In genomic region chr1:31651766-31652165, GRCh38 we compare ENCODE assay signal across 26 cellular contexts. TPM values are rescaled to one million over a fixed set of nuclear protein-coding genes. Genes with fewer than 3 reads are reported as not detected.
DNase-seq lines count a peak whose midpoint lies in the region; ATAC-seq and TF ChIP-seq lines count a peak whose summit lies in the region.
"Had no signal": no experiment of that assay in that cellular context is flagged by ENCODE, and none has a peak within 500 bp of the region (broad histone marks: within the 10 kb centered on the region; RNA-seq: fewer than 3 reads in every experiment).

No MANE protein-coding gene starts in this region.

- no peak overlapping the region for H3K4me3 ChIP-seq in prostate gland
- no peak overlapping the region for H3K4me3 ChIP-seq in thyroid gland (replicated peaks in 1 of 3)
- no peak overlapping the region for H3K4me3 ChIP-seq in vagina
- H3K4me3 ChIP-seq: BLaER1, Peyer's patch, SJCRH30 had no signal

- intact Hi-C loops in prostate gland (cut with DNase I): no loop called here
- intact Hi-C loops in thyroid gland (cut with DNase I): no loop called here
- intact Hi-C loops in vagina (cut with DNase I): no loop called here

- DNase-seq in DMS79 treated with DMSO at 0.1 percent for 48 hours (lab: John Stamatoyannopoulos, UW) (peak; percentile 17), DMS79 (lab: John Stamatoyannopoulos, UW) (no peak), kidney tubule cell (ENCODE audit: low spot score) (peak; percentile 22), prostate gland (ENCODE audit: low spot score) (no peak), thyroid gland (peak; percentile 95 to 96), vagina (ENCODE audit: extremely low spot score in 2 of 2) (no peak)
- DNase-seq in stimulated activated naive CD8-positive, alpha-beta T cell treated with anti-CD3 and anti-CD28 coated beads, Interleukin-15, amount 100 ng/mL, for 72 hours: no peak
- DNase-seq in activated naive CD4-positive, alpha-beta T cell (lab: John Stamatoyannopoulos, UW): no peak
- DNase-seq: ACHN; CD4-positive, alpha-beta T cell; COR-L47; NCI-H1105; NCI-H146; NCI-H2029; NCI-H345; NCI-H524; NCI-H774; NK-92 treated with Interleukin-12 subunit alpha and Interleukin-12 subunit beta, amount 100 ng/mL, for 24 hours; Peyer's patch; SJCRH30 had no signal

- 54% methylated on average over 6 of the region's 6 CpGs for WGBS in prostate gland
- WGBS in thyroid gland, 2 donors: 31 to 37% methylated on average over 6 of the region's 6 CpGs

- H3K4me1 ChIP-seq in prostate gland (replicated peaks) (no peaks in the 10 kb centered on the region), thyroid gland (peaks cover 55 to 89% of the 10 kb centered on the region in 2 donors), vagina (peaks cover 13% of the 10 kb centered on the region)
- H3K4me1 ChIP-seq: SJCRH30 had no signal

- H3K4me3 Mint-ChIP-seq in stimulated activated naive CD8-positive, alpha-beta T cell treated with anti-CD3 and anti-CD28 coated beads, Interleukin-15, amount 100 ng/mL, for 72 hours: no peak overlapping the region
- H3K4me3 Mint-ChIP-seq: CD4-positive, alpha-beta T cell had no signal

- no peaks in the 10 kb centered on the region for H3K27me3 ChIP-seq in prostate gland (replicated peaks; ENCODE audit: insufficient read depth)
- no peaks in the 10 kb centered on the region for H3K27me3 ChIP-seq in thyroid gland
- H3K27me3 ChIP-seq in vagina: no peaks in the 10 kb centered on the region
- H3K27me3 ChIP-seq: BLaER1, Peyer's patch had no signal

- TF ChIP-seq POLR2A in prostate gland (IDR thresholded peaks at IDR 0.05) (no peak), thyroid gland (IDR thresholded peaks at IDR 0.05) (peak in 1 of 2 donors; percentile 67), vagina (IDR thresholded peaks at IDR 0.05) (no peak)

- H3K36me3 ChIP-seq in prostate gland (no peaks in the 10 kb centered on the region), thyroid gland (no peaks in the 10 kb centered on the region), vagina (no peaks in the 10 kb centered on the region)
- H3K36me3 ChIP-seq: BLaER1, Peyer's patch, SJCRH30 had no signal

- TF ChIP-seq CTCF in prostate gland (IDR thresholded peaks at IDR 0.05) (no peak), thyroid gland (IDR thresholded peaks at IDR 0.05) (no peak), vagina (IDR thresholded peaks at IDR 0.05) (no peak)

- H3K27ac ChIP-seq in prostate gland: peak overlapping the region; percentile 46 to 55
- peak overlapping the region; percentile 76 to 98 (median 91) for H3K27ac ChIP-seq in thyroid gland
- H3K27ac ChIP-seq in vagina: no peak overlapping the region
- H3K27ac ChIP-seq: 22Rv1, BLaER1, KMS-11, Peyer's patch, SJCRH30 had no signal

- H3K4me1 Mint-ChIP-seq in stimulated activated naive CD8-positive, alpha-beta T cell treated with anti-CD3 and anti-CD28 coated beads, Interleukin-15, amount 100 ng/mL, for 72 hours: no peaks in the 10 kb centered on the region

- H3K9me3 Mint-ChIP-seq in stimulated activated naive CD8-positive, alpha-beta T cell treated with anti-CD3 and anti-CD28 coated beads, Interleukin-15, amount 100 ng/mL, for 72 hours: no peaks in the 10 kb centered on the region
- H3K9me3 Mint-ChIP-seq: CD4-positive, alpha-beta T cell had no signal

- no peak overlapping the region for H3K27ac Mint-ChIP-seq in stimulated activated naive CD8-positive, alpha-beta T cell treated with anti-CD3 and anti-CD28 coated beads, Interleukin-15, amount 100 ng/mL, for 72 hours
- H3K27ac Mint-ChIP-seq: CD4-positive, alpha-beta T cell had no signal

- no peaks in the 10 kb centered on the region for H3K27me3 Mint-ChIP-seq in stimulated activated naive CD8-positive, alpha-beta T cell treated with anti-CD3 and anti-CD28 coated beads, Interleukin-15, amount 100 ng/mL, for 72 hours
- H3K27me3 Mint-ChIP-seq: CD4-positive, alpha-beta T cell had no signal

- H3K9me3 ChIP-seq in prostate gland: no peaks in the 10 kb centered on the region
- H3K9me3 ChIP-seq in thyroid gland: no peaks in the 10 kb centered on the region
- no peaks in the 10 kb centered on the region for H3K9me3 ChIP-seq in vagina
- H3K9me3 ChIP-seq: BLaER1, Peyer's patch, SJCRH30 had no signal

- no peak for ATAC-seq in stimulated activated naive CD8-positive, alpha-beta T cell treated with anti-CD3 and anti-CD28 coated beads, Interleukin-15, amount 100 ng/mL, for 72 hours
- ATAC-seq: HCT116 had no signal

RNA-seq across cellular contexts. Expression of gene PEF1, which starts 7.1 kb away (rescaled TPM):
- total RNA-seq in prostate gland (10 to 100 TPM; 83.1 to 99.5 TPM), thyroid gland (100 to 1,000 TPM; 180 to 355 (median 312) TPM), vagina (53.3 TPM)

RNA-seq across cellular contexts. Expression of gene HCRTR1, which starts 34.3 kb away (rescaled TPM):
- total RNA-seq in prostate gland (not detected), thyroid gland (1 to 10 TPM in 2 of 4 donors, under 1 TPM in 2; 0.40 to 5.6 (median 1.3) TPM), vagina (not detected)
- total RNA-seq: CD4-positive, alpha-beta T cell; Daoy; IMR-90; Peyer's patch; SJCRH30 had no signal

RNA-seq across cellular contexts. Expression of gene COL16A1, which starts 52.1 kb away (rescaled TPM):
- total RNA-seq in prostate gland (10 to 100 TPM; 45.3 to 89.4 TPM), thyroid gland (100 to 1,000 TPM in 2 of 4 donors, 10 to 100 TPM in 2; 61.3 to 121 (median 97.1) TPM), vagina (82.3 TPM)
- total RNA-seq: CD4-positive, alpha-beta T cell had no signal

Comparison
In these comparisons a context has a peak if more than half of its experiments do, and no peak if none do; other contexts are left out.
1. DNase-seq: peak in DMS79 treated with DMSO at 0.1 percent for 48 hours (single experiment), kidney tubule cell (single experiment) and thyroid gland (2 of 2); none in DMS79 (single experiment), prostate gland (single experiment), stimulated activated naive CD8-positive, alpha-beta T cell treated with anti-CD3 and anti-CD28 coated beads, Interleukin-15, amount 100 ng/mL, for 72 hours (0 of 2), activated naive CD4-positive, alpha-beta T cell (0 of 4) and vagina (0 of 2).